Comparison of ENCODE assay signal across 25 cellular contexts in the genomic region with DNA sequence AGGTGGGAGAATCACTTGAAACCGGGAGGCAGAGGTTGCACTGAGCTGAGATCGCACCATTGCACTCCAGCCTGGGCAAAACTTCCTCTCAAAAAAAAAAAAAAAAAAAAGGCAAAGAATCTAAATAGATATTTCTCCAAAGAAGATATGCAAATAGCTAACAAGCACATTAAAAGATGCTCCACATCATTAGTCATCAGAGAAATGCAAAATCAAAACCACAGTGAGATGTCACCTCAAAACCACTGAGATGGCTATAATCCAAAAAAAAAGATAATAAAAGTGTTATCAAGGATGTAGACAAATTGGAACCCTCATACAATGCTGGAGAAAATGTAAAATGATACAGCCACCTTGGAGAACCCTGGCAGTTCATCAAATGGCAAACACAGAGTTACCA. TPM values are rescaled to one million over a fixed set of nuclear protein-coding genes. Genes with fewer than 3 reads are reported as not detected.
"Had no signal": no experiment of that assay in that cellular context is flagged by ENCODE, and none has a peak within 500 bp of the region (broad histone marks: within the 10 kb centered on the region; RNA-seq: fewer than 3 reads in every experiment).

No MANE protein-coding gene starts in this region.

- H3K36me3 ChIP-seq: left lung, lower lobe of right lung, neural progenitor cell, neutrophil, right atrium auricular region, right lobe of liver, spleen, suprapubic skin, thoracic aorta, tibial artery, upper lobe of right lung had no signal

- H3K9me3 ChIP-seq: left lung, lower lobe of right lung, neutrophil, right atrium auricular region, right lobe of liver, suprapubic skin, thoracic aorta, tibial artery, upper lobe of right lung had no signal

- H3K4me1 ChIP-seq: left lung, lower lobe of right lung, neural progenitor cell, right atrium auricular region, right lobe of liver, spleen, suprapubic skin, tibial artery, upper lobe of right lung had no signal

- ATAC-seq: left colon; left lung; lower lobe of right lung; naive thymus-derived CD8-positive, alpha-beta T cell; right lobe of liver; stimulated activated effector memory CD8-positive, alpha-beta T cell treated with anti-CD3 and anti-CD28 coated beads, Interleukin-12 subunit alpha, Interleukin-12 subunit beta, amount 100 ng/mL, for 72 hours; upper lobe of right lung had no signal

- H3K27me3 ChIP-seq: right atrium auricular region, right lobe of liver, tibial artery, upper lobe of right lung had no signal

- H2AFZ ChIP-seq: neural progenitor cell had no signal

- H3K9ac ChIP-seq: neural progenitor cell had no signal

- H3K4me3 ChIP-seq: left lung, lower lobe of right lung, neural progenitor cell, right atrium auricular region, right lobe of liver, spleen, suprapubic skin, thoracic aorta, tibial artery, upper lobe of right lung had no signal

- H3K4me2 ChIP-seq: neural progenitor cell had no signal

- DNase-seq: hypothalamus; kidney; left colon; left lung; lower lobe of right lung; mammary epithelial cell; mesenchymal stem cell; naive thymus-derived CD8-positive, alpha-beta T cell; occipital lobe; right lobe of liver; small intestine; spleen; stimulated activated CD4-positive, alpha-beta T cell treated with anti-CD3 and anti-CD28 coated beads, Interleukin-4, amount 100 ng/mL, for 24 hours; stimulated activated naive CD4-positive, alpha-beta T cell; tibial artery; trophoblast cell; upper lobe of right lung had no signal

- H3K27ac ChIP-seq: left lung, lower lobe of right lung, neural progenitor cell, neutrophil, right atrium auricular region, right lobe of liver, spleen, suprapubic skin, thoracic aorta, tibial artery, upper lobe of right lung had no signal

RNA-seq across cellular contexts. Expression of a gene that starts 8.4 kb away (rescaled TPM):
- total RNA-seq: lower lobe of right lung, mammary epithelial cell, pulmonary artery endothelial cell, suprapubic skin, upper lobe of right lung had no signal
- polyA plus RNA-seq: immature natural killer cell; naive thymus-derived CD8-positive, alpha-beta T cell had no signal
